In the genomic region with DNA sequence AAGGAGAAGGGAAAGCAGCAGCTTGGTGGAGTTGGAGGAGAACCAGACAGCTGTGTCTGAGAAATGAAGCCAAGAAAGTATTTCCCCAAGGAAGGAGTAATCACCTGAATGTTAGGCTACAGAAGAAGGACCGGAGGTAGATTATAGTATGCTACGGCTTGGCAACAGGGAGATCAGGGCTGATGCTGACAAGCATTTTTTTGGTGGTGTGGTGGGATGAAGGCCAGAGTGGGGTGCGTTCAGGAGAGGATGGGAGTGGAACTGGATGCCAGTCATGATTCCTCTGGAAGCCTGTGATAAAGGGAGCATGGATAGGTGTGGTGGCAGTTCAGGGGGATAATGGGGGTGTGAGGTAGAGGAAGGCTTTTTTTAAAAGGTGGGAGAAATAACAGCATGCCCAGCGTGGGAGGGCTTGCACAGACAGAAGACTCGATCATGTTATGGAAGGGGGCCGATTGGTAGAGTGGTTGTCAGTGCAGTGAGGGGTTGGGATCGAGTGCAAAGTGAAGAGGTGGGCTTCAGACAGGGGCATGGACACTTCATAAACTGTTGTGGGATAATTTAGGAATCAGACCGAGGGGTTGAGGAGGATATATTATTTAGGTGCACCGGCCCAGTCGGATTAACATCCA, we compare ENCODE assay signal across 2 cellular contexts.
TF ChIP-seq lines count a peak whose summit lies in the region.

No MANE protein-coding gene starts in this region.

TF ChIP-seq in GM12891, 5 proteins besides CTCF, POLR2A, EP300 and RAD21:
- no peak for TF ChIP-seq POLR2AphosphoS5 (IDR thresholded peaks at IDR 0.05; ENCODE audit: low read depth, low read length)
- no peak for TF ChIP-seq SPI1 (IDR thresholded peaks at IDR 0.05; ENCODE audit: low read depth, low read length)
- no peak for TF ChIP-seq POU2F2 (IDR thresholded peaks at IDR 0.05; ENCODE audit: low read depth, low read length)
- no peak for TF ChIP-seq PAX5 (IDR thresholded peaks at IDR 0.05; ENCODE audit: insufficient read depth, low read length, severe bottlenecking)
- TF ChIP-seq TAF1 (IDR thresholded peaks at IDR 0.05; ENCODE audit: low read depth, low read length) = no peak

TF ChIP-seq in H1, 55 proteins besides CTCF, POLR2A, EP300 and RAD21:
- TF ChIP-seq CHD2 (IDR thresholded peaks at IDR 0.05; ENCODE audit: low read length) (no peak), SAP30 (IDR thresholded peaks at IDR 0.05; ENCODE audit: insufficient read depth, insufficient replicate concordance, low read length) (no peak)
